ENCODE assay signal across 17 cellular contexts in genomic region chr1:48730164-48730864, GRCh38. TPM values are rescaled to one million over a fixed set of nuclear protein-coding genes. Genes with fewer than 3 reads are reported as not detected.
DNase-seq lines count a peak whose midpoint lies in the region; ATAC-seq and TF ChIP-seq lines count a peak whose summit lies in the region.
"Had no signal": no experiment of that assay in that cellular context is flagged by ENCODE, and none has a peak within 500 bp of the region (broad histone marks: within the 10 kb centered on the region; RNA-seq: fewer than 3 reads in every experiment).

No MANE protein-coding gene starts in this region.

- TF ChIP-seq CTCF in mucosa of descending colon (IDR thresholded peaks at IDR 0.05) (no peak), lower lobe of right lung (IDR thresholded peaks at IDR 0.05) (no peak)

- no peak overlapping the region for H3K4me2 ChIP-seq in Karpas-422 (ENCODE audit: low read depth, low read length, poor library complexity, severe bottlenecking)
- H3K4me2 ChIP-seq: A549 had no signal

- H3K79me2 ChIP-seq in Karpas-422 (ENCODE audit: low read length), result no peaks in the 10 kb centered on the region

- H3K36me3 ChIP-seq in mucosa of descending colon (ENCODE audit: low read depth) (no peaks in the 10 kb centered on the region), Karpas-422 (ENCODE audit: insufficient read depth, low read length) (no peaks in the 10 kb centered on the region), lower lobe of right lung (peaks cover 56% of the 10 kb centered on the region)
- H3K36me3 ChIP-seq: transverse colon had no signal

- H4K20me1 ChIP-seq in Karpas-422 (ENCODE audit: insufficient read depth, low read depth, low read length), result no peaks in the 10 kb centered on the region

- no peaks in the 10 kb centered on the region for H3K9me2 ChIP-seq in Karpas-422 (replicated peaks; ENCODE audit: insufficient read depth, low read length)

- H3K9me3 ChIP-seq in mucosa of descending colon, result no peaks in the 10 kb centered on the region
- no peaks in the 10 kb centered on the region for H3K9me3 ChIP-seq in Karpas-422 (ENCODE audit: low read length)
- H3K9me3 ChIP-seq in lower lobe of right lung, result no peaks in the 10 kb centered on the region
- H3K9me3 ChIP-seq: A549, Caco-2, transverse colon had no signal

- no peak overlapping the region for H3K9ac ChIP-seq in Karpas-422 (ENCODE audit: low read length)

- H3K27me3 ChIP-seq in Karpas-422 (ENCODE audit: low read length) (no peaks in the 10 kb centered on the region), lower lobe of right lung (ENCODE audit: low read depth) (no peaks in the 10 kb centered on the region)
- H3K27me3 ChIP-seq: transverse colon had no signal

- ATAC-seq in GM19324 (IDR thresholded peaks at IDR 0.05; ENCODE audit: low FRiP score, unreplicated experiment) (peak; percentile 77), HG02763 (IDR thresholded peaks at IDR 0.05; ENCODE audit: unreplicated experiment) (peak; percentile 40), HG03442 (IDR thresholded peaks at IDR 0.05; ENCODE audit: unreplicated experiment) (peak; percentile 59), mucosa of descending colon (no peak), lower lobe of right lung (no peak)
- ATAC-seq: A549 had no signal

- no peak for DNase-seq in mucosa of descending colon
- DNase-seq in DMS114 treated with DMSO at 0.1 percent for 48 hours (lab: John Stamatoyannopoulos, UW; ENCODE audit: unreplicated experiment), result no peak
- DNase-seq in Karpas-422, result no peak
- no peak for DNase-seq in lower lobe of right lung
- DNase-seq: Caco-2, H7, MV-4-11, NCI-H524 treated with DMSO at 0.1 percent for 48 hours, Right ventricle myocardium superior, transverse colon had no signal

- no peaks in the 10 kb centered on the region for H3K4me1 ChIP-seq in mucosa of descending colon (ENCODE audit: low read depth)
- no peaks in the 10 kb centered on the region for H3K4me1 ChIP-seq in Karpas-422 (ENCODE audit: low read length)
- H3K4me1 ChIP-seq in lower lobe of right lung, result no peaks in the 10 kb centered on the region
- H3K4me1 ChIP-seq: A549, Caco-2, transverse colon had no signal

- H2AFZ ChIP-seq in Karpas-422 (ENCODE audit: low read length), result no peak overlapping the region

- intact Hi-C loops in mucosa of descending colon (cut with DNase I, micrococcal nuclease), result no loop called here
- intact Hi-C loops in lower lobe of right lung (cut with DNase I), result no loop called here

- H3K4me3 ChIP-seq in GM08714 (ENCODE audit: low read length) (peak overlapping the region; percentile 3; the same call in 1 of the 2 replicates), mucosa of descending colon (no peak overlapping the region), Karpas-422 (ENCODE audit: low read length) (no peak overlapping the region), lower lobe of right lung (no peak overlapping the region)
- H3K4me3 ChIP-seq: A549, coronary artery, skin epidermis, transverse colon had no signal

- H3K27ac ChIP-seq in Karpas-422 (ENCODE audit: low read length) (no peak overlapping the region), lower lobe of right lung (no peak overlapping the region)
- H3K27ac ChIP-seq: A549, coronary artery, skin epidermis, transverse colon had no signal

RNA-seq across cellular contexts. Expression of gene BEND5, which starts 46.4 kb away (rescaled TPM):
- total RNA-seq in mucosa of descending colon, result 1 to 10 TPM; 1.9 to 9.1 (median 2.1) TPM
- total RNA-seq in Karpas-422 (2014; rRNA removed; shearing (Covaris generic); ENCODE audit: low replicate concordance), result not detected in 2 replicates
- total RNA-seq in lower lobe of right lung, result 4.3 TPM

Comparison
In these comparisons a context has a peak if more than half of its experiments do, and no peak if none do; other contexts are left out.
1. ATAC-seq: peak in GM19324 (single experiment), HG02763 (single experiment) and HG03442 (single experiment); none in mucosa of descending colon (single experiment) and lower lobe of right lung (0 of 2).